Comparison of ENCODE assay signal across 9 cellular contexts in the genomic region with DNA sequence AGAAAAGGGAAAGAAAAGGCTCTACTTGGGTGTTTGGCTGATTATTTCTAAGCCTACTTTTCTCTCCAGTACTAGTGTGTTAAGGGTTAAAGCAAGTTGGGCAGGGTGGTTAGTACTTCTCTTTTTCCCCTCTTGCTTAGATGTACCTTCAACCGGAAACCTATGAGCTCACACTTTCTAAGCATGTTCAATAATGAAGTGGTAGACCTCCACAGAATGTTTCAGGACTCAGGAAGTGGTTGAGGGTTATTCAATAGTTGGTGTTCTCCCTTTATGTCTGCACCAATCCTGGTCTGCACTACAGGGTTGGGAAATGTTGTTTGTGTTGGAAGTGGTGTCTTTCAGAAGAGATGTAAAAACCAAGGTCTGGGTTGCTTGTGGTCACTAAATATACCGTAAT.
DNase-seq lines count a peak whose midpoint lies in the region; ATAC-seq, FAIRE-seq and TF ChIP-seq lines count a peak whose summit lies in the region.
"Had no signal": no experiment of that assay in that cellular context is flagged by ENCODE, and none has a peak within 500 bp of the region (broad histone marks: within the 10 kb centered on the region; RNA-seq: fewer than 3 reads in every experiment).

No MANE protein-coding gene starts in this region.

- peaks cover 0 to 2% of the 10 kb centered on the region in 2 donors for H3K36me3 ChIP-seq in lung (ENCODE audit: control insufficient read depth in 2 of 2, insufficient read depth in 2 of 2, low read length in 2 of 2)

- H3K4me3 Mint-ChIP-seq in CD14-positive monocyte = no peak overlapping the region

- peak overlapping the region in 3 of 7 donors; percentile 10 to 64 (median 58) for H3K27ac Mint-ChIP-seq in CD14-positive monocyte

- TF ChIP-seq CTCF in lung (IDR thresholded peaks at IDR 0.05; ENCODE audit: control extremely low read depth, extremely low read depth) (no peak), CD14-positive monocyte (IDR thresholded peaks at IDR 0.05) (no peak), coronary artery (IDR thresholded peaks at IDR 0.05) (no peak)

- H3K27ac ChIP-seq in lung (ENCODE audit: low read depth in 1 of 2, low read length in 1 of 2) (no peak overlapping the region), coronary artery (peak overlapping the region in 1 of 2 donors; percentile 67)
- H3K27ac ChIP-seq: A549 had no signal

- peaks cover 0 to 4% of the 10 kb centered on the region in 2 donors for H3K4me1 ChIP-seq in lung (ENCODE audit: control insufficient read depth in 2 of 2, insufficient read depth in 2 of 2, low read length in 2 of 2)
- H3K4me1 ChIP-seq: A549 had no signal

- peaks cover 0 to 5% (median 0%) of the 10 kb centered on the region in 3 donors for H3K27me3 Mint-ChIP-seq in CD14-positive monocyte (ENCODE audit: low read depth in 3 of 3)

- no peak for FAIRE-seq in HTR-8/SVneo (lab: Jason Lieb, UNC)
- FAIRE-seq: A549 had no signal

- peak; percentile 67 to 68 for ATAC-seq in activated CD4-positive, CD25-positive, alpha-beta regulatory T cell treated with anti-CD3 and anti-CD28 coated beads, Interleukin-2, amount 50 U/mL, for 24 hours
- peak; percentile 98 for ATAC-seq in HG02870 (IDR thresholded peaks at IDR 0.05; ENCODE audit: unreplicated experiment)
- ATAC-seq in lung (ENCODE audit: insufficient read depth, low FRiP score) = peak; percentile 24
- ATAC-seq: A549 had no signal

- no peaks in the 10 kb centered on the region for H3K9me3 ChIP-seq in lung (ENCODE audit: control insufficient read depth in 2 of 2, insufficient read depth in 1 of 2, low read length in 1 of 2)
- H3K9me3 ChIP-seq: A549 had no signal

- DNase-seq in activated CD4-positive, CD25-positive, alpha-beta regulatory T cell treated with anti-CD3 and anti-CD28 coated beads, Interleukin-2, amount 50 U/mL, for 72 hours = no peak
- DNase-seq in OCI-M1 (lab: John Stamatoyannopoulos, UW) (peak; percentile 87), lung (ENCODE audit: low spot score) (no peak), CD14-positive monocyte (ENCODE audit: low spot score) (no peak), coronary artery (ENCODE audit: low spot score) (no peak), HTR-8/SVneo (ENCODE audit: insufficient read length, low spot score) (no peak)

- H3K4me3 ChIP-seq in lung (no peak overlapping the region), coronary artery (no peak overlapping the region)
- H3K4me3 ChIP-seq: A549 had no signal

- 20 to 56% methylated on average over 2 of the region's 2 CpGs for WGBS in lung, 2 donors

- H3K4me1 Mint-ChIP-seq in CD14-positive monocyte = peaks cover 81% of the 10 kb centered on the region

- H3K9me3 Mint-ChIP-seq in CD14-positive monocyte = no peaks in the 10 kb centered on the region

- peaks cover 21 to 33% of the 10 kb centered on the region in 2 donors for H3K36me3 Mint-ChIP-seq in CD14-positive monocyte

- H3K27me3 ChIP-seq in lung (ENCODE audit: control insufficient read depth, insufficient read depth) = no peaks in the 10 kb centered on the region

- intact Hi-C loops in CD14-positive monocyte (cut with micrococcal nuclease) = no loop called here

Comparison
In these comparisons a context has a peak if more than half of its experiments do, and no peak if none do; other contexts are left out.
1. ATAC-seq: peak in every context shown above with its lines; median percentile 98 in HG02870; 68 in activated CD4-positive, CD25-positive, alpha-beta regulatory T cell treated with anti-CD3 and anti-CD28 coated beads, Interleukin-2, amount 50 U/mL, for 24 hours; 24 in lung.